1 cellular context compared by ENCODE assay signal in genomic region chrX:84924624-84925023, GRCh38.
TF ChIP-seq lines count a peak whose summit lies in the region.

No MANE protein-coding gene starts in this region.

TF ChIP-seq in HepG2, 621 proteins besides CTCF, POLR2A, EP300 and RAD21 (continued from another document):
- TF ChIP-seq, protein P1, sequence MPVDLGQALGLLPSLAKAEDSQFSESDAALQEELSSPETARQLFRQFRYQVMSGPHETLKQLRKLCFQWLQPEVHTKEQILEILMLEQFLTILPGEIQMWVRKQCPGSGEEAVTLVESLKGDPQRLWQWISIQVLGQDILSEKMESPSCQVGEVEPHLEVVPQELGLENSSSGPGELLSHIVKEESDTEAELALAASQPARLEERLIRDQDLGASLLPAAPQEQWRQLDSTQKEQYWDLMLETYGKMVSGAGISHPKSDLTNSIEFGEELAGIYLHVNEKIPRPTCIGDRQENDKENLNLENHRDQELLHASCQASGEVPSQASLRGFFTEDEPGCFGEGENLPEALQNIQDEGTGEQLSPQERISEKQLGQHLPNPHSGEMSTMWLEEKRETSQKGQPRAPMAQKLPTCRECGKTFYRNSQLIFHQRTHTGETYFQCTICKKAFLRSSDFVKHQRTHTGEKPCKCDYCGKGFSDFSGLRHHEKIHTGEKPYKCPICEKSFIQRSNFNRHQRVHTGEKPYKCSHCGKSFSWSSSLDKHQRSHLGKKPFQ (CRISPR knock-in tag; IDR thresholded peaks at IDR 0.05; ENCODE audit: insufficient replicate concordance), result no peak
- no peak for TF ChIP-seq HES4 (CRISPR knock-in tag; IDR thresholded peaks at IDR 0.05; ENCODE audit: borderline replicate concordance)
- no peak for TF ChIP-seq ZNF589 (CRISPR knock-in tag; conservative IDR thresholded peaks at IDR 0.05)
- no peak for TF ChIP-seq ARNTL (CRISPR knock-in tag; IDR thresholded peaks at IDR 0.05)
- TF ChIP-seq GABPB1 (CRISPR knock-in tag; IDR thresholded peaks at IDR 0.05), result no peak
